ENCODE assay signal across 13 cellular contexts in genomic region chr12:27161458-27162228, GRCh38.
DNase-seq lines count a peak whose midpoint lies in the region; ATAC-seq lines count a peak whose summit lies in the region.
"Had no signal": no experiment of that assay in that cellular context is flagged by ENCODE, and none has a peak within 500 bp of the region (broad histone marks: within the 10 kb centered on the region; RNA-seq: fewer than 3 reads in every experiment).

No MANE protein-coding gene starts in this region.

- no peak overlapping the region for H3K9ac ChIP-seq in skeletal muscle satellite cell (ENCODE audit: low read depth, low read length)
- H3K9ac ChIP-seq: parathyroid adenoma, SK-N-SH had no signal

- H3K27me3 ChIP-seq in skeletal muscle satellite cell (ENCODE audit: control insufficient read depth, insufficient read depth, low read length), result no peaks in the 10 kb centered on the region
- H3K27me3 ChIP-seq: left lung, suprapubic skin had no signal

- no peaks in the 10 kb centered on the region for H3K9me3 ChIP-seq in skeletal muscle satellite cell (replicated peaks; ENCODE audit: low read length)
- H3K9me3 ChIP-seq: left lung, SK-N-SH, suprapubic skin had no signal

- peak overlapping the region; percentile 14 for H3K4me2 ChIP-seq in skeletal muscle satellite cell (ENCODE audit: low read length)
- H3K4me2 ChIP-seq: SK-N-SH had no signal

- DNase-seq in NCI-H510A treated with DMSO at 0.1 percent for 48 hours (lab: John Stamatoyannopoulos, UW) (peak; percentile 60), posterior cingulate gyrus (no peak)
- DNase-seq: activated CD8-positive, alpha-beta memory T cell treated with anti-CD3 and anti-CD28 coated beads, Interleukin-2, amount 10 ng/mL, durations not matched to agents 7 days and 5 days; left lung; SK-N-SH; stimulated activated CD4-positive, alpha-beta T cell treated with anti-CD3 and anti-CD28 coated beads, Interleukin-4, amount 100 ng/mL, for 4 hours had no signal

- H3K36me3 ChIP-seq in skeletal muscle satellite cell (ENCODE audit: insufficient read depth, low read length), result no peaks in the 10 kb centered on the region
- H3K36me3 ChIP-seq: left lung, suprapubic skin had no signal

- intact Hi-C loops in posterior cingulate gyrus (cut with DNase I), result no loop called here

- H3K4me1 ChIP-seq in skeletal muscle satellite cell (ENCODE audit: control insufficient read depth, insufficient read depth, low read length), result peaks cover 33% of the 10 kb centered on the region
- H3K4me1 ChIP-seq: left lung, parathyroid adenoma, suprapubic skin had no signal

- H3K4me3 ChIP-seq in skeletal muscle satellite cell (ENCODE audit: low read length), result no peak overlapping the region
- H3K4me3 ChIP-seq: left lung, suprapubic skin had no signal

- ATAC-seq in GM18909 (IDR thresholded peaks at IDR 0.05; ENCODE audit: poor library complexity, unreplicated experiment) (peak; percentile 81), HG02759 (IDR thresholded peaks at IDR 0.05; ENCODE audit: unreplicated experiment) (peak; percentile 82), GM18511 (IDR thresholded peaks at IDR 0.05; ENCODE audit: unreplicated experiment) (no peak), HG03457 (IDR thresholded peaks at IDR 0.05; ENCODE audit: unreplicated experiment) (no peak)
- ATAC-seq: activated CD8-positive, alpha-beta memory T cell treated with anti-CD3 and anti-CD28 coated beads, Interleukin-2, amount 10 ng/mL, durations not matched to agents 7 days and 5 days; left lung had no signal

Comparison
In these comparisons a context has a peak if more than half of its experiments do, and no peak if none do; other contexts are left out.
1. ATAC-seq: peak in GM18909 (single experiment) and HG02759 (single experiment); none in GM18511 (single experiment) and HG03457 (single experiment).